ENCODE assay signal across 9 cellular contexts in genomic region chr2:97745474-97746172, GRCh38. TPM values are rescaled to one million over a fixed set of nuclear protein-coding genes. Genes with fewer than 3 reads are reported as not detected.
DNase-seq lines count a peak whose midpoint lies in the region; ATAC-seq and TF ChIP-seq lines count a peak whose summit lies in the region.
"Had no signal": no experiment of that assay in that cellular context is flagged by ENCODE, and none has a peak within 500 bp of the region (broad histone marks: within the 10 kb centered on the region; RNA-seq: fewer than 3 reads in every experiment).

No MANE protein-coding gene starts in this region.

- no peaks in the 10 kb centered on the region for H3K4me1 ChIP-seq in tibial nerve

- H3K27me3 Mint-ChIP-seq in activated CD4-positive, alpha-beta T cell treated with anti-CD3 and anti-CD28 coated beads for 36 hours, result no peaks in the 10 kb centered on the region
- no peaks in the 10 kb centered on the region for H3K27me3 Mint-ChIP-seq in effector memory CD8-positive, alpha-beta T cell

- H3K27me3 ChIP-seq in tibial nerve, result no peaks in the 10 kb centered on the region
- H3K27me3 ChIP-seq in MG63, result no peaks in the 10 kb centered on the region

- no peak for TF ChIP-seq EP300 in tibial nerve (IDR thresholded peaks at IDR 0.05)

- H3K9me3 ChIP-seq in tibial nerve (peaks cover 0 to 7% (median 0%) of the 10 kb centered on the region in 4 donors), MG63 (no peaks in the 10 kb centered on the region)

- H3K4me1 Mint-ChIP-seq in activated CD4-positive, alpha-beta T cell treated with anti-CD3 and anti-CD28 coated beads for 36 hours, result peaks cover 63% of the 10 kb centered on the region
- peaks cover 66 to 72% of the 10 kb centered on the region in 2 donors for H3K4me1 Mint-ChIP-seq in effector memory CD8-positive, alpha-beta T cell (ENCODE audit: low read depth in 2 of 2)

- H3K9me3 Mint-ChIP-seq in activated CD4-positive, alpha-beta T cell treated with anti-CD3 and anti-CD28 coated beads for 36 hours (ENCODE audit: low read depth), result no peaks in the 10 kb centered on the region
- H3K9me3 Mint-ChIP-seq in effector memory CD8-positive, alpha-beta T cell, result no peaks in the 10 kb centered on the region

- intact Hi-C loops in activated CD4-positive, alpha-beta T cell treated with anti-CD3 and anti-CD28 coated beads for 36 hours (cut with DNase I, micrococcal nuclease), result loop anchor here (2.0 to 10.0 kb wide), 2 partner anchors 27 to 639 kb away; no protein-coding TSS in a partner anchor

- TF ChIP-seq CTCF in tibial nerve (IDR thresholded peaks at IDR 0.05), result no peak

- no peak overlapping the region for H3K27ac Mint-ChIP-seq in activated CD4-positive, alpha-beta T cell treated with anti-CD3 and anti-CD28 coated beads for 36 hours
- H3K27ac Mint-ChIP-seq in effector memory CD8-positive, alpha-beta T cell, result peak overlapping the region; percentile 18 to 36

- peaks cover 0 to 25% (median 3%) of the 10 kb centered on the region in 3 donors for H3K36me3 ChIP-seq in tibial nerve
- 0 out of 2 replicates have a peak, but pooled peaks cover 3% of the 10 kb centered on the region for H3K36me3 ChIP-seq in MG63

- peak; percentile 78 for ATAC-seq in activated CD4-positive, alpha-beta T cell treated with anti-CD3 and anti-CD28 coated beads for 36 hours
- peak; percentile 88 for ATAC-seq in effector memory CD8-positive, alpha-beta T cell (replicated peaks)
- peak; percentile 77 for ATAC-seq in stimulated activated naive CD8-positive, alpha-beta T cell treated with anti-CD3 and anti-CD28 coated beads, Interleukin-15, Interleukin-2, amounts not matched to agents 100 U/mL and 50 U/mL, for 24 hours

- CTCF ChIA-PET in activated CD4-positive, alpha-beta T cell treated with anti-CD3 and anti-CD28 coated beads for 36 hours (lab: Charles Lee), result interaction anchor here (0.8 to 4.3 kb wide), 5 partner anchors 27 to 81 kb away, joined by 3 to 23 read pairs (median 4); partner anchors contain the start of genes ACTR1B and ZAP70

- peak; percentile 74 for DNase-seq in activated CD4-positive, alpha-beta T cell treated with anti-CD3 and anti-CD28 coated beads for 36 hours
- no peak for DNase-seq in activated CD4-positive, alpha-beta T cell treated with anti-CD3 and anti-CD28 coated beads for 1 hour
- DNase-seq in T-helper 2 cell, result peak in 3 of 5 experiments; percentile 26 to 86 (median 57)
- DNase-seq in effector memory CD8-positive, alpha-beta T cell, result peak; percentile 53 to 58 (median 54)
- DNase-seq in stimulated activated naive CD8-positive, alpha-beta T cell treated with anti-CD3 and anti-CD28 coated beads, Interleukin-15, Interleukin-2, amounts not matched to agents 100 U/mL and 50 U/mL, for 24 hours, result peak; percentile 62
- no peak for DNase-seq in GM03348 (ENCODE audit: low spot score)
- no peak for DNase-seq in tibial nerve (ENCODE audit: low spot score in 2 of 2)
- DNase-seq in MG63, result no peak

- H3K27ac ChIP-seq in tibial nerve, result no peak overlapping the region
- H3K27ac ChIP-seq: HL-60 had no signal

- H3K4me3 ChIP-seq in tibial nerve (no peak overlapping the region), MG63 (no peak overlapping the region)

- WGBS in tibial nerve, 2 donors, result 71 to 74% methylated on average over 10 of the region's 10 CpGs

- TF ChIP-seq POLR2A in tibial nerve (IDR thresholded peaks at IDR 0.05), result no peak

- H3K36me3 Mint-ChIP-seq in activated CD4-positive, alpha-beta T cell treated with anti-CD3 and anti-CD28 coated beads for 36 hours (ENCODE audit: low read depth), result peaks cover 31% of the 10 kb centered on the region
- H3K36me3 Mint-ChIP-seq in effector memory CD8-positive, alpha-beta T cell (ENCODE audit: insufficient read depth), result peaks cover 34% of the 10 kb centered on the region

- POLR2A ChIA-PET in activated CD4-positive, alpha-beta T cell treated with anti-CD3 and anti-CD28 coated beads for 36 hours (lab: Charles Lee), result no interaction called here

- H3K4me3 Mint-ChIP-seq in activated CD4-positive, alpha-beta T cell treated with anti-CD3 and anti-CD28 coated beads for 36 hours, result no peak overlapping the region
- peak overlapping the region; percentile 40 to 60 for H3K4me3 Mint-ChIP-seq in effector memory CD8-positive, alpha-beta T cell

RNA-seq across cellular contexts. Expression of gene ZAP70, which starts 32.2 kb away (rescaled TPM):
- total RNA-seq in activated CD4-positive, alpha-beta T cell treated with anti-CD3 and anti-CD28 coated beads for 36 hours, result 100 to 1,000 TPM; 153 to 156 TPM
- total RNA-seq in tibial nerve, result 10 to 100 TPM in 1 of 4 donors, 1 to 10 TPM in 3; 3.5 to 13.5 (median 5.3) TPM
- 6.6 TPM in 1 of 2 replicates, not detected in the other for total RNA-seq in MG63 (2014; rRNA removed; shearing (Covaris generic); ENCODE audit: low replicate concordance)

Comparison
In these comparisons a context has a peak if more than half of its experiments do, and no peak if none do; other contexts are left out.
1. DNase-seq: peak in activated CD4-positive, alpha-beta T cell treated with anti-CD3 and anti-CD28 coated beads for 36 hours (single experiment), T-helper 2 cell (3 of 5), effector memory CD8-positive, alpha-beta T cell (3 of 3) and stimulated activated naive CD8-positive, alpha-beta T cell treated with anti-CD3 and anti-CD28 coated beads, Interleukin-15, Interleukin-2, amounts not matched to agents 100 U/mL and 50 U/mL, for 24 hours (single experiment); none in activated CD4-positive, alpha-beta T cell treated with anti-CD3 and anti-CD28 coated beads for 1 hour (single experiment), GM03348 (single experiment), tibial nerve (0 of 2) and MG63 (single experiment).
2. RNA of gene ZAP70, which starts 32.2 kb away (total RNA-seq): 153 to 156 TPM in activated CD4-positive, alpha-beta T cell treated with anti-CD3 and anti-CD28 coated beads for 36 hours; 3.5 to 13.5 TPM in tibial nerve and 6.6 TPM in MG63; every median in the first group is over 10 times any median in the second.
3. Peak in every context shown above with its lines, with median percentiles within 50 percentile points of each other: ATAC-seq.